In genomic region chr15:28672122-28672521, GRCh38 we compare ENCODE assay signal across 3 cellular contexts. TPM values are rescaled to one million over a fixed set of nuclear protein-coding genes. Genes with fewer than 3 reads are reported as not detected.
"Had no signal": no experiment of that assay in that cellular context is flagged by ENCODE, and none has a peak within 500 bp of the region (broad histone marks: within the 10 kb centered on the region; RNA-seq: fewer than 3 reads in every experiment).

No MANE protein-coding gene starts in this region.

RNA-seq across cellular contexts. Expression of gene GOLGA8M, which starts 40.1 kb away (rescaled TPM):
- total RNA-seq: foreskin keratinocyte, hepatocyte, mammary epithelial cell had no signal
